Comparison of ENCODE assay signal across 16 cellular contexts in genomic region chr2:198917275-198917674, GRCh38.
DNase-seq lines count a peak whose midpoint lies in the region; ATAC-seq and TF ChIP-seq lines count a peak whose summit lies in the region.
"Had no signal": no experiment of that assay in that cellular context is flagged by ENCODE, and none has a peak within 500 bp of the region (broad histone marks: within the 10 kb centered on the region; RNA-seq: fewer than 3 reads in every experiment).

No MANE protein-coding gene starts in this region.

- no peaks in the 10 kb centered on the region for H4K20me1 ChIP-seq in BLaER1

- no peak overlapping the region for H3K9ac ChIP-seq in BLaER1

- H3K4me3 ChIP-seq in BLaER1 (no peak overlapping the region), RWPE2 (ENCODE audit: severe bottlenecking) (no peak overlapping the region), coronary artery (no peak overlapping the region)
- H3K4me3 ChIP-seq: A549 had no signal

- H3K9me3 ChIP-seq in BLaER1 = no peaks in the 10 kb centered on the region
- H3K9me3 ChIP-seq in RWPE2 (ENCODE audit: severe bottlenecking) = no peaks in the 10 kb centered on the region
- H3K9me3 ChIP-seq: A549, Caco-2 had no signal

- TF ChIP-seq CTCF in RWPE2 (IDR thresholded peaks at IDR 0.05; ENCODE audit: poor library complexity, severe bottlenecking) (no peak), coronary artery (IDR thresholded peaks at IDR 0.05) (no peak)

- no peaks in the 10 kb centered on the region for H3K27me3 ChIP-seq in BLaER1
- H3K27me3 ChIP-seq in RWPE2 (ENCODE audit: insufficient read depth, poor library complexity, severe bottlenecking) = no peaks in the 10 kb centered on the region

- DNase-seq in RWPE2 (ENCODE audit: low spot score) = no peak
- no peak for DNase-seq in epithelial cell of prostate (ENCODE audit: low read depth, low spot score)
- no peak for DNase-seq in coronary artery (ENCODE audit: low spot score)
- no peak for DNase-seq in NCI-H2081 treated with DMSO at 0.1 percent for 48 hours (lab: John Stamatoyannopoulos, UW)
- no peak for DNase-seq in NCI-H2029 treated with DMSO at 0.1 percent for 48 hours (lab: John Stamatoyannopoulos, UW)
- DNase-seq: AML-193; Caco-2; Calu3; CD4-positive, alpha-beta T cell; CD8-positive, alpha-beta T cell; DMS79 treated with DMSO at 0.1 percent for 48 hours; GF-D8 had no signal

- H3K27ac ChIP-seq in BLaER1 (no peak overlapping the region), RWPE2 (ENCODE audit: poor library complexity, severe bottlenecking) (peak overlapping the region; percentile 74), epithelial cell of prostate (peak overlapping the region; percentile 85), coronary artery (no peak overlapping the region)
- H3K27ac ChIP-seq: 22Rv1, A549, C4-2B had no signal

- peak overlapping the region; percentile 68; the same call in 1 of the 2 replicates for H3K4me2 ChIP-seq in BLaER1
- H3K4me2 ChIP-seq: A549 had no signal

- H3K4me1 ChIP-seq in BLaER1 (peaks cover 48% of the 10 kb centered on the region), RWPE2 (ENCODE audit: insufficient read depth, poor library complexity, severe bottlenecking) (peaks cover 11% of the 10 kb centered on the region)
- H3K4me1 ChIP-seq: A549, Caco-2 had no signal

- no peaks in the 10 kb centered on the region for H3K36me3 ChIP-seq in BLaER1
- no peaks in the 10 kb centered on the region for H3K36me3 ChIP-seq in RWPE2 (ENCODE audit: low read depth)

- no peak for ATAC-seq in RWPE2 (ENCODE audit: low read depth)
- ATAC-seq: A549; CD8-positive, alpha-beta T cell had no signal

Comparison
In these comparisons a context has a peak if more than half of its experiments do, and no peak if none do; other contexts are left out.
1. H3K27ac ChIP-seq: peak in RWPE2 (single experiment) and epithelial cell of prostate (single experiment); none in BLaER1 (single experiment) and coronary artery (0 of 2).